ENCODE assay signal across 24 cellular contexts in genomic region chr3:71376911-71377310, GRCh38.
DNase-seq lines count a peak whose midpoint lies in the region; ATAC-seq and TF ChIP-seq lines count a peak whose summit lies in the region.
"Had no signal": no experiment of that assay in that cellular context is flagged by ENCODE, and none has a peak within 500 bp of the region (broad histone marks: within the 10 kb centered on the region; RNA-seq: fewer than 3 reads in every experiment).

No MANE protein-coding gene starts in this region.

- H3K9me3 ChIP-seq in OCI-LY1 (ENCODE audit: low read length) (no peaks in the 10 kb centered on the region), SJCRH30 (replicated peaks) (no peaks in the 10 kb centered on the region)
- H3K9me3 ChIP-seq: adrenal gland, Caco-2, esophagus muscularis mucosa, MG63, neutrophil, psoas muscle, upper lobe of left lung had no signal

- H3K27ac Mint-ChIP-seq in activated T-cell treated with anti-CD3 and anti-CD28 coated beads, Interleukin-2, amount 50 U/mL, for 24 hours, result peak overlapping the region; percentile 83
- H3K27ac Mint-ChIP-seq in stimulated activated effector memory CD8-positive, alpha-beta T cell treated with anti-CD3 and anti-CD28 coated beads, Interleukin-12 subunit alpha, Interleukin-12 subunit beta, amount 100 ng/mL, for 72 hours, result no peak overlapping the region
- H3K27ac Mint-ChIP-seq: effector memory CD8-positive, alpha-beta T cell had no signal

- H2AFZ ChIP-seq in OCI-LY1 (ENCODE audit: low read length), result no peak overlapping the region

- H3K9me2 ChIP-seq in OCI-LY1 (ENCODE audit: low read depth, low read length), result no peaks in the 10 kb centered on the region

- H3K4me1 ChIP-seq in OCI-LY1 (ENCODE audit: insufficient read depth, low read length, severe bottlenecking), result peaks cover 57% of the 10 kb centered on the region
- no peaks in the 10 kb centered on the region for H3K4me1 ChIP-seq in SJCRH30
- H3K4me1 ChIP-seq: adrenal gland, upper lobe of left lung had no signal

- no peak overlapping the region for H3K4me3 ChIP-seq in OCI-LY1 (ENCODE audit: low read depth, low read length, poor library complexity, severe bottlenecking)
- no peak overlapping the region for H3K4me3 ChIP-seq in SJCRH30
- H3K4me3 ChIP-seq: adrenal gland, esophagus muscularis mucosa, lung, MG63, psoas muscle, SK-N-MC, skin epidermis, upper lobe of left lung had no signal

- DNase-seq in activated T-cell treated with anti-CD3 and anti-CD28 coated beads, Interleukin-2, amount 50 U/mL, for 24 hours, result no peak
- DNase-seq in activated T-cell treated with anti-CD3 and anti-CD28 coated beads for 4 hours (no peak), iPS-NIHi11 (ENCODE audit: low spot score) (no peak), SJCRH30 (no peak)
- DNase-seq in stimulated activated effector memory CD8-positive, alpha-beta T cell treated with anti-CD3 and anti-CD28 coated beads, Interleukin-12 subunit alpha, Interleukin-12 subunit beta, amount 100 ng/mL, for 72 hours (ENCODE audit: low spot score in 2 of 2), result no peak
- DNase-seq in activated CD8-positive, alpha-beta memory T cell treated with anti-CD3 and anti-CD28 coated beads, Interleukin-2, amount 50 U/mL, for 48 hours, result no peak
- DNase-seq: adrenal gland; Caco-2; DMS79 treated with DMSO at 0.1 percent for 48 hours; effector memory CD8-positive, alpha-beta T cell; MG63; NCI-H1436 treated with DMSO at 0.1 percent for 48 hours; NCI-H2171; NCI-H524 treated with DMSO at 0.1 percent for 48 hours; psoas muscle; upper lobe of left lung had no signal

- H3K4me2 ChIP-seq in OCI-LY1 (ENCODE audit: low read length), result peak overlapping the region; percentile 2; the same call in 1 of the 2 replicates

- peak; percentile 77 for ATAC-seq in GM19043 (IDR thresholded peaks at IDR 0.05; ENCODE audit: low read depth, unreplicated experiment)
- ATAC-seq in stimulated activated effector memory CD8-positive, alpha-beta T cell treated with anti-CD3 and anti-CD28 coated beads, Interleukin-12 subunit alpha, Interleukin-12 subunit beta, amount 100 ng/mL, for 72 hours, result peak; percentile 42
- ATAC-seq: effector memory CD8-positive, alpha-beta T cell; psoas muscle had no signal

- H3K27me3 Mint-ChIP-seq in activated T-cell treated with anti-CD3 and anti-CD28 coated beads, Interleukin-2, amount 50 U/mL, for 24 hours, result no peaks in the 10 kb centered on the region
- H3K27me3 Mint-ChIP-seq: effector memory CD8-positive, alpha-beta T cell had no signal

- H3K9me3 Mint-ChIP-seq in activated T-cell treated with anti-CD3 and anti-CD28 coated beads, Interleukin-2, amount 50 U/mL, for 24 hours, result no peaks in the 10 kb centered on the region
- H3K9me3 Mint-ChIP-seq in stimulated activated effector memory CD8-positive, alpha-beta T cell treated with anti-CD3 and anti-CD28 coated beads, Interleukin-12 subunit alpha, Interleukin-12 subunit beta, amount 100 ng/mL, for 72 hours, result no peaks in the 10 kb centered on the region
- H3K9me3 Mint-ChIP-seq: effector memory CD8-positive, alpha-beta T cell had no signal

- no peaks in the 10 kb centered on the region for H4K20me1 ChIP-seq in OCI-LY1 (ENCODE audit: insufficient read depth, low read length)

- peaks cover 31% of the 10 kb centered on the region for H3K79me2 ChIP-seq in OCI-LY1 (ENCODE audit: insufficient read depth, low read length)

- no peak overlapping the region for H3K4me3 Mint-ChIP-seq in activated T-cell treated with anti-CD3 and anti-CD28 coated beads, Interleukin-2, amount 50 U/mL, for 24 hours
- no peak overlapping the region for H3K4me3 Mint-ChIP-seq in stimulated activated effector memory CD8-positive, alpha-beta T cell treated with anti-CD3 and anti-CD28 coated beads, Interleukin-12 subunit alpha, Interleukin-12 subunit beta, amount 100 ng/mL, for 72 hours
- H3K4me3 Mint-ChIP-seq: effector memory CD8-positive, alpha-beta T cell had no signal

- H3K9ac ChIP-seq in OCI-LY1 (ENCODE audit: low read length), result no peak overlapping the region

- peaks cover 91% of the 10 kb centered on the region for H3K4me1 Mint-ChIP-seq in activated T-cell treated with anti-CD3 and anti-CD28 coated beads, Interleukin-2, amount 50 U/mL, for 24 hours (ENCODE audit: low read depth)
- peaks cover 16% of the 10 kb centered on the region for H3K4me1 Mint-ChIP-seq in stimulated activated effector memory CD8-positive, alpha-beta T cell treated with anti-CD3 and anti-CD28 coated beads, Interleukin-12 subunit alpha, Interleukin-12 subunit beta, amount 100 ng/mL, for 72 hours

- TF ChIP-seq CTCF in OCI-LY1 (IDR thresholded peaks at IDR 0.05; ENCODE audit: low read length), result no peak

- H3K27me3 ChIP-seq in OCI-LY1 (ENCODE audit: insufficient read depth, low read length) (no peaks in the 10 kb centered on the region), SJCRH30 (no peaks in the 10 kb centered on the region)
- H3K27me3 ChIP-seq: adrenal gland, esophagus muscularis mucosa, MG63, neutrophil, upper lobe of left lung had no signal

- peaks cover 11% of the 10 kb centered on the region for H3K36me3 Mint-ChIP-seq in activated T-cell treated with anti-CD3 and anti-CD28 coated beads, Interleukin-2, amount 50 U/mL, for 24 hours (ENCODE audit: low read depth)
- H3K36me3 Mint-ChIP-seq in stimulated activated effector memory CD8-positive, alpha-beta T cell treated with anti-CD3 and anti-CD28 coated beads, Interleukin-12 subunit alpha, Interleukin-12 subunit beta, amount 100 ng/mL, for 72 hours, result peaks cover 6% of the 10 kb centered on the region

- H3K27ac ChIP-seq in OCI-LY1 (ENCODE audit: low read depth, low read length, poor library complexity, severe bottlenecking), result peak overlapping the region; percentile 43
- H3K27ac ChIP-seq in SJCRH30, result no peak overlapping the region
- H3K27ac ChIP-seq: adrenal gland, esophagus muscularis mucosa, neutrophil, psoas muscle, SK-N-MC, skin epidermis, upper lobe of left lung, VCaP had no signal

- H3K36me3 ChIP-seq in OCI-LY1 (ENCODE audit: insufficient read depth, low read length) (0 out of 2 replicates have a peak, but pooled peaks cover 3% of the 10 kb centered on the region), SJCRH30 (no peaks in the 10 kb centered on the region)
- H3K36me3 ChIP-seq: adrenal gland, esophagus muscularis mucosa, MG63, neutrophil, upper lobe of left lung had no signal

- H3F3A ChIP-seq in OCI-LY1 (ENCODE audit: insufficient read depth, low read length), result no peaks in the 10 kb centered on the region
